20 cellular contexts compared by ENCODE assay signal in the genomic region with DNA sequence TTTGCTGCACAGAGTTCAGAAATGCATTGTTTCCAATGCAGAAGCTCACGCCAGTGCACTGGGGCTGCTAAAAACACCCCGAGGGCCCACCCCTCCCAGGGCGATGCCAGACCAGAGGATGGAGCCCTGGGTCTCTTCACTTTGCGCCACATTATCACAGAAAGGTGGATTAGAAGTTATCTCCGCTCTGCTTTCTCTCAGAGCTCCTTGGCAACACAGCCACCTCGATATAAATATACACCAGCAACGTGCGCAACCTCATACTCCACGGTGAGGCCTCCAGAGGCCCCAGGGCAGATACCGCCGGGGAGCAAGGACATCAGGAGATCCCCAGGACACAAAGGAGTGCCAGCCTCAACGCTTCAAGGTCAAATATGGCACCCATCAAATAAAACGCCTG.
"Had no signal": no experiment of that assay in that cellular context is flagged by ENCODE, and none has a peak within 500 bp of the region (broad histone marks: within the 10 kb centered on the region; RNA-seq: fewer than 3 reads in every experiment).

No MANE protein-coding gene starts in this region.

- H3K4me1 ChIP-seq: neural progenitor cell, parathyroid adenoma, right lobe of liver had no signal

- DNase-seq: activated CD4-positive, alpha-beta memory T cell treated with anti-CD3 and anti-CD28 coated beads for 36 hours; activated CD4-positive, alpha-beta T cell treated with anti-CD3 and anti-CD28 coated beads for 36 hours; activated CD4-positive, CD25-positive, alpha-beta regulatory T cell; activated gamma-delta T cell treated with Interleukin-2 at 50 U/mL for 16 hours; activated naive CD8-positive, alpha-beta T cell treated with anti-CD3 and anti-CD28 coated beads, Interleukin-2, amount 50 U/mL, for 24 hours; activated T-cell treated with anti-CD3 and anti-CD28 coated beads, Interleukin-2, amount 50 U/mL, for 4 hours; amygdala; dermis blood vessel endothelial cell; effector CD8-positive, alpha-beta T cell; natural killer cell; occipital lobe; right lobe of liver; stimulated activated CD4-positive, alpha-beta T cell treated with anti-CD3 and anti-CD28 coated beads, Interleukin-12 subunit alpha, Interleukin-12 subunit beta, amount 100 ng/mL, for 4 hours; stimulated activated CD4-positive, alpha-beta T cell treated with anti-CD3 and anti-CD28 coated beads, Interleukin-4, amount 100 ng/mL, for 1 hour; stimulated activated naive CD8-positive, alpha-beta T cell treated with anti-CD3 and anti-CD28 coated beads, Interleukin-15, Interleukin-2, amounts not matched to agents 100 U/mL and 50 U/mL, for 24 hours; trophoblast cell had no signal

- H3K27me3 ChIP-seq: neural progenitor cell, right lobe of liver had no signal

- H3K36me3 ChIP-seq: neural progenitor cell, right lobe of liver, thoracic aorta had no signal

- H3K9me3 ChIP-seq: right lobe of liver, thoracic aorta had no signal

- H3K4me3 ChIP-seq: neural progenitor cell, right lobe of liver, thoracic aorta had no signal

- H3K27ac ChIP-seq: neural progenitor cell, parathyroid adenoma, right lobe of liver, thoracic aorta had no signal

- ATAC-seq: activated CD4-positive, alpha-beta T cell treated with anti-CD3 and anti-CD28 coated beads for 36 hours; activated naive CD8-positive, alpha-beta T cell treated with anti-CD3 and anti-CD28 coated beads, Interleukin-2, amount 50 U/mL, for 24 hours; activated T-cell treated with anti-CD3 and anti-CD28 coated beads, Interleukin-2, amount 50 U/mL, for 4 hours; activated T-helper 17 cell treated with anti-CD3 and anti-CD28 coated beads, Interleukin-2, amount 50 U/mL, for 72 hours; natural killer cell; right lobe of liver; stimulated activated naive CD8-positive, alpha-beta T cell treated with anti-CD3 and anti-CD28 coated beads, Interleukin-15, Interleukin-2, amounts not matched to agents 100 U/mL and 50 U/mL, for 24 hours had no signal
